ENCODE assay signal across 1 cellular context in the genomic region with DNA sequence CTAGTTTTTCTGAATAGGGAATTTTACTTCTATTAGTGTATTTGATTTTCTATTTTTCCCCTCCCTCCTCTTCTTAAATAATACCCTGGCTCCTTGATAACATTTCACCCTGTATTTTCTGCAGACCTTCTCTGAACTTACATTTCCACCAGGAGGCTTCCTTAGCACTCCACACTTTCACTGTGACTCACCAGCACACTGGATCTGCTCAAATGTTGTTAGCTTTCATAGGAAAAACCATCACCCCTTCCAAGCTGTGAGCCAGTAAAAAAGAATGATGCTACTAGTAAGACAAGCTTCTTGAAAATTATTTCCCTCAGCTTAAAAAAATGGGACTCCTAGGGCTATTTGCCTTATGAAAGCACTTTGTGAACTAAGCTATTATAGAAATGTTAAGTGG.
TF ChIP-seq lines count a peak whose summit lies in the region.

No MANE protein-coding gene starts in this region.

TF ChIP-seq in IMR-90, 13 proteins besides CTCF, POLR2A, EP300 and RAD21:
- no peak for TF ChIP-seq BHLHE40 (IDR thresholded peaks at IDR 0.05; ENCODE audit: low read depth, low read length)
- TF ChIP-seq SMC3 (IDR thresholded peaks at IDR 0.05; ENCODE audit: low read depth, low read length), result peak; percentile 14; the same call in 1 of the 2 replicates
